ENCODE assay signal across 13 cellular contexts in genomic region chr1:66623812-66624211, GRCh38.
DNase-seq lines count a peak whose midpoint lies in the region; ATAC-seq, FAIRE-seq and TF ChIP-seq lines count a peak whose summit lies in the region.
"Had no signal": no experiment of that assay in that cellular context is flagged by ENCODE, and none has a peak within 500 bp of the region (broad histone marks: within the 10 kb centered on the region; RNA-seq: fewer than 3 reads in every experiment).

No MANE protein-coding gene starts in this region.

- H3K4me1 Mint-ChIP-seq in activated T-helper 1 cell treated with anti-CD3 and anti-CD28 coated beads, Interleukin-12 subunit alpha, Interleukin-12 subunit beta, Interleukin-2, Interleukin-4 antibody, amounts not matched to agents 30 ng/mL and 10 ng/mL and 1 ng/mL, durations not matched to agents 14 hours and 24 hours and 36 hours (ENCODE audit: low read depth): peaks cover 5% of the 10 kb centered on the region
- H3K4me1 Mint-ChIP-seq: activated B cell treated with CpG ODN at 0.5 μM for 24 hours had no signal

- DNase-seq in DMS153 treated with DMSO at 0.1 percent for 48 hours (lab: John Stamatoyannopoulos, UW; ENCODE audit: unreplicated experiment): peak; percentile 69
- peak; percentile 70 for DNase-seq in HT1080 (ENCODE audit: low read depth)
- DNase-seq in activated T-helper 1 cell treated with anti-CD3 and anti-CD28 coated beads, Interleukin-12 subunit alpha, Interleukin-12 subunit beta, Interleukin-2, Interleukin-4 antibody, amounts not matched to agents 30 ng/mL and 10 ng/mL and 1 ng/mL, durations not matched to agents 14 hours and 24 hours and 36 hours (ENCODE audit: low spot score): no peak
- DNase-seq in kidney tubule cell (ENCODE audit: low spot score): peak; percentile 36
- DNase-seq in pancreas: no peak
- no peak for DNase-seq in putamen (ENCODE audit: low spot score)
- DNase-seq: activated B cell treated with CpG ODN at 0.5 μM for 24 hours; NCI-H2171; SHP77; stimulated activated CD4-positive, alpha-beta T cell treated with anti-CD3 and anti-CD28 coated beads, Interleukin-12 subunit alpha, Interleukin-12 subunit beta, amount 100 ng/mL, for 4 hours had no signal

- TF ChIP-seq CTCF in pancreas (IDR thresholded peaks at IDR 0.05): no peak

- H3K27ac Mint-ChIP-seq in activated T-helper 1 cell treated with anti-CD3 and anti-CD28 coated beads, Interleukin-12 subunit alpha, Interleukin-12 subunit beta, Interleukin-2, Interleukin-4 antibody, amounts not matched to agents 30 ng/mL and 10 ng/mL and 1 ng/mL, durations not matched to agents 14 hours and 24 hours and 36 hours: peak overlapping the region; percentile 24
- H3K27ac Mint-ChIP-seq: activated B cell treated with CpG ODN at 0.5 μM for 24 hours had no signal

- ATAC-seq in pancreas (no peak), GM18502 (IDR thresholded peaks at IDR 0.05; ENCODE audit: poor library complexity, unreplicated experiment) (no peak), esophagus mucosa (no peak)

- no peaks in the 10 kb centered on the region for H3K9me3 ChIP-seq in pancreas

- H3K36me3 Mint-ChIP-seq in activated T-helper 1 cell treated with anti-CD3 and anti-CD28 coated beads, Interleukin-12 subunit alpha, Interleukin-12 subunit beta, Interleukin-2, Interleukin-4 antibody, amounts not matched to agents 30 ng/mL and 10 ng/mL and 1 ng/mL, durations not matched to agents 14 hours and 24 hours and 36 hours (ENCODE audit: low read depth): no peaks in the 10 kb centered on the region

- WGBS in pancreas, 2 donors: 41 to 54% methylated on average over 1 of the region's 1 CpG

- intact Hi-C loops in activated T-helper 1 cell treated with anti-CD3 and anti-CD28 coated beads, Interleukin-12 subunit alpha, Interleukin-12 subunit beta, Interleukin-2, Interleukin-4 antibody, amounts not matched to agents 30 ng/mL and 10 ng/mL and 1 ng/mL, durations not matched to agents 14 hours and 24 hours and 36 hours (cut with micrococcal nuclease): loop anchor here (10.0 kb wide), 1 partner anchor 379 kb away; no protein-coding TSS in a partner anchor
- intact Hi-C loops in pancreas (cut with DNase I): no loop called here

- no peak overlapping the region for H3K4me3 ChIP-seq in pancreas

- H3K27ac ChIP-seq in pancreas: no peak overlapping the region

- FAIRE-seq in pancreas (lab: Jason Lieb, UNC): no peak
- FAIRE-seq: colon had no signal

- H3K4me3 Mint-ChIP-seq in activated T-helper 1 cell treated with anti-CD3 and anti-CD28 coated beads, Interleukin-12 subunit alpha, Interleukin-12 subunit beta, Interleukin-2, Interleukin-4 antibody, amounts not matched to agents 30 ng/mL and 10 ng/mL and 1 ng/mL, durations not matched to agents 14 hours and 24 hours and 36 hours: no peak overlapping the region
- H3K4me3 Mint-ChIP-seq: activated B cell treated with CpG ODN at 0.5 μM for 24 hours had no signal

- no peaks in the 10 kb centered on the region for H3K27me3 ChIP-seq in pancreas

- H3K9me3 Mint-ChIP-seq in activated T-helper 1 cell treated with anti-CD3 and anti-CD28 coated beads, Interleukin-12 subunit alpha, Interleukin-12 subunit beta, Interleukin-2, Interleukin-4 antibody, amounts not matched to agents 30 ng/mL and 10 ng/mL and 1 ng/mL, durations not matched to agents 14 hours and 24 hours and 36 hours: peaks cover 2% of the 10 kb centered on the region
- H3K9me3 Mint-ChIP-seq: activated B cell treated with CpG ODN at 0.5 μM for 24 hours had no signal

- no peaks in the 10 kb centered on the region for H3K27me3 Mint-ChIP-seq in activated T-helper 1 cell treated with anti-CD3 and anti-CD28 coated beads, Interleukin-12 subunit alpha, Interleukin-12 subunit beta, Interleukin-2, Interleukin-4 antibody, amounts not matched to agents 30 ng/mL and 10 ng/mL and 1 ng/mL, durations not matched to agents 14 hours and 24 hours and 36 hours (ENCODE audit: insufficient read depth)

- no peaks in the 10 kb centered on the region for H3K36me3 ChIP-seq in pancreas

- no peaks in the 10 kb centered on the region for H3K4me1 ChIP-seq in pancreas

Comparison
In these comparisons a context has a peak if more than half of its experiments do, and no peak if none do; other contexts are left out.
1. DNase-seq: peak in DMS153 treated with DMSO at 0.1 percent for 48 hours (single experiment), HT1080 (single experiment) and kidney tubule cell (single experiment); none in activated T-helper 1 cell treated with anti-CD3 and anti-CD28 coated beads, Interleukin-12 subunit alpha, Interleukin-12 subunit beta, Interleukin-2, Interleukin-4 antibody, amounts not matched to agents 30 ng/mL and 10 ng/mL and 1 ng/mL, durations not matched to agents 14 hours and 24 hours and 36 hours (single experiment), pancreas (0 of 6) and putamen (single experiment).